8 cellular contexts compared by ENCODE assay signal in genomic region chr16:75304521-75305363, GRCh38. TPM values are rescaled to one million over a fixed set of nuclear protein-coding genes. Genes with fewer than 3 reads are reported as not detected.
DNase-seq lines count a peak whose midpoint lies in the region; ATAC-seq, FAIRE-seq and TF ChIP-seq lines count a peak whose summit lies in the region.

No MANE protein-coding gene starts in this region.

- peak overlapping the region; percentile 44 to 71 for H3K9ac ChIP-seq in kidney (ENCODE audit: low read length in 2 of 2)

- H3K27ac Mint-ChIP-seq in CD8-positive, alpha-beta T cell: no peak overlapping the region

- H3K36me3 ChIP-seq in ascending aorta (peaks cover 15 to 16% of the 10 kb centered on the region in 2 donors), kidney (ENCODE audit: control insufficient read depth in 1 of 2, insufficient read depth in 2 of 2, low read length in 2 of 2) (peaks cover 11 to 15% of the 10 kb centered on the region in 2 donors), stomach (peaks cover 0 to 40% (median 34%) of the 10 kb centered on the region in 4 donors)
- H3K36me3 ChIP-seq in CD8-positive, alpha-beta T cell (ENCODE audit: insufficient read depth, low read length): peaks cover 9% of the 10 kb centered on the region

- H3K27me3 ChIP-seq in ascending aorta (no peaks in the 10 kb centered on the region), stomach (no peaks in the 10 kb centered on the region)
- no peaks in the 10 kb centered on the region for H3K27me3 ChIP-seq in CD8-positive, alpha-beta T cell (ENCODE audit: insufficient read depth, low read length)

- H3K4me3 ChIP-seq in ascending aorta (no peak overlapping the region), kidney (ENCODE audit: low read length in 2 of 2) (peak overlapping the region in 1 of 2 donors; percentile 12), stomach (no peak overlapping the region)
- H3K4me3 ChIP-seq in CD8-positive, alpha-beta T cell (ENCODE audit: low read depth, low read length): no peak overlapping the region

- peaks cover 28% of the 10 kb centered on the region for H3K4me1 Mint-ChIP-seq in CD8-positive, alpha-beta T cell (ENCODE audit: low read depth)

- no peak overlapping the region for H3K4me3 Mint-ChIP-seq in CD8-positive, alpha-beta T cell

- H3K27ac ChIP-seq in ascending aorta (peak overlapping the region; percentile 78 to 93), kidney (ENCODE audit: low read depth in 2 of 2, low read length in 2 of 2) (peak overlapping the region; percentile 67 to 91), stomach (peak overlapping the region; percentile 85 to 93 (median 90))
- no peak overlapping the region for H3K27ac ChIP-seq in CD8-positive, alpha-beta T cell (ENCODE audit: low read depth, low read length)

- H3K9me3 ChIP-seq in ascending aorta: no peaks in the 10 kb centered on the region
- no peaks in the 10 kb centered on the region for H3K9me3 ChIP-seq in kidney (ENCODE audit: control insufficient read depth in 1 of 2, low read length in 2 of 2)
- no peaks in the 10 kb centered on the region for H3K9me3 ChIP-seq in stomach
- H3K9me3 ChIP-seq in CD8-positive, alpha-beta T cell (ENCODE audit: low read length): no peaks in the 10 kb centered on the region

- H3K36me3 Mint-ChIP-seq in CD8-positive, alpha-beta T cell: peaks cover 50% of the 10 kb centered on the region

- no peaks in the 10 kb centered on the region for H3K9me3 Mint-ChIP-seq in CD8-positive, alpha-beta T cell

- CTCF ChIA-PET in CD8-positive, alpha-beta T cell (lab: Charles Lee): no interaction called here

- TF ChIP-seq EP300 in stomach (IDR thresholded peaks at IDR 0.05): no peak

- ATAC-seq in HG03520 (IDR thresholded peaks at IDR 0.05; ENCODE audit: unreplicated experiment): no peak
- no peak for ATAC-seq in CD8-positive, alpha-beta T cell

- H3K4me1 ChIP-seq in ascending aorta: peaks cover 17 to 24% of the 10 kb centered on the region in 2 donors
- H3K4me1 ChIP-seq in kidney (ENCODE audit: control insufficient read depth in 1 of 2, insufficient read depth in 1 of 2, low read depth in 1 of 2, low read length in 2 of 2): peaks cover 23 to 29% of the 10 kb centered on the region in 2 donors
- H3K4me1 ChIP-seq in stomach: peaks cover 31 to 46% (median 41%) of the 10 kb centered on the region in 4 donors
- H3K4me1 ChIP-seq in CD8-positive, alpha-beta T cell (ENCODE audit: insufficient read depth, low read length): peaks cover 17% of the 10 kb centered on the region

- no peak for TF ChIP-seq POLR2A in stomach (IDR thresholded peaks at IDR 0.05)

- peak; percentile 50 for DNase-seq in NCI-H2171 treated with DMSO at 0.1 percent for 48 hours (lab: John Stamatoyannopoulos, UW)
- DNase-seq in NCI-H2171 (lab: John Stamatoyannopoulos, UW): no peak
- DNase-seq in ascending aorta (ENCODE audit: low spot score in 2 of 2): peak in 1 of 2 donors; percentile 86
- peak; percentile 88 for DNase-seq in kidney
- peak; percentile 28 for DNase-seq in stomach
- no peak for DNase-seq in NCI-H1436 (lab: John Stamatoyannopoulos, UW)
- no peak for DNase-seq in CD8-positive, alpha-beta T cell

- no peak for TF ChIP-seq CTCF in ascending aorta (IDR thresholded peaks at IDR 0.05)
- no peak for TF ChIP-seq CTCF in kidney (IDR thresholded peaks at IDR 0.05; ENCODE audit: borderline replicate concordance, extremely low read depth, insufficient read depth)
- TF ChIP-seq CTCF in stomach (IDR thresholded peaks at IDR 0.05): no peak
- no peak for TF ChIP-seq CTCF in CD8-positive, alpha-beta T cell (IDR thresholded peaks at IDR 0.05)

- POLR2A ChIA-PET in CD8-positive, alpha-beta T cell (lab: Charles Lee): interaction anchor here (0.8 to 1.5 kb wide), 2 partner anchors 21 to 76 kb away, joined by 3 to 5 read pairs; no protein-coding TSS in a partner anchor

- no peaks in the 10 kb centered on the region for H3K27me3 Mint-ChIP-seq in CD8-positive, alpha-beta T cell (ENCODE audit: low read depth)

- intact Hi-C loops in ascending aorta (cut with DNase I) (loop anchor here (2.0 kb wide), 3 partner anchors 40 to 80 kb away; no protein-coding TSS in a partner anchor), kidney (cut with DNase I) (no loop called here), stomach (cut with DNase I; ENCODE audit: low total_unique reads) (no loop called here)
- intact Hi-C loops in CD8-positive, alpha-beta T cell (cut with DNase I, micrococcal nuclease): no loop called here

- FAIRE-seq in kidney (lab: Jason Lieb, UNC): no peak

- WGBS in stomach, 5 donors: 47 to 61% (median 52%) methylated on average over 4 of the region's 4 CpGs

RNA-seq across cellular contexts. Expression of gene BCAR1, which starts 53.3 kb away (rescaled TPM):
- total RNA-seq in ascending aorta: 243 TPM
- 123 TPM for total RNA-seq in kidney
- polyA plus RNA-seq in kidney (ENCODE audit: insufficient read depth, low read depth, low replicate concordance): 69.1 TPM
- 100 to 1,000 TPM in 3 of 5 donors, 10 to 100 TPM in 2; 44.4 to 219 (median 122) TPM for total RNA-seq in stomach
- 10 to 100 TPM; 34.7 to 51.5 (median 45.6) TPM for polyA plus RNA-seq in stomach
- total RNA-seq in CD8-positive, alpha-beta T cell: not detected

Comparison
In these comparisons a context has a peak if more than half of its experiments do, and no peak if none do; other contexts are left out.
1. DNase-seq: peak in NCI-H2171 treated with DMSO at 0.1 percent for 48 hours (single experiment), kidney (single experiment) and stomach (single experiment); none in NCI-H2171 (single experiment), NCI-H1436 (single experiment) and CD8-positive, alpha-beta T cell (0 of 7).
2. RNA of gene BCAR1, which starts 53.3 kb away (total RNA-seq): 243 TPM in ascending aorta (single experiment), 123 TPM in kidney (single experiment) and 44.4 to 219 TPM in stomach; not detected in CD8-positive, alpha-beta T cell; every median in the first group is over 10 times any median in the second.